In the genomic region with DNA sequence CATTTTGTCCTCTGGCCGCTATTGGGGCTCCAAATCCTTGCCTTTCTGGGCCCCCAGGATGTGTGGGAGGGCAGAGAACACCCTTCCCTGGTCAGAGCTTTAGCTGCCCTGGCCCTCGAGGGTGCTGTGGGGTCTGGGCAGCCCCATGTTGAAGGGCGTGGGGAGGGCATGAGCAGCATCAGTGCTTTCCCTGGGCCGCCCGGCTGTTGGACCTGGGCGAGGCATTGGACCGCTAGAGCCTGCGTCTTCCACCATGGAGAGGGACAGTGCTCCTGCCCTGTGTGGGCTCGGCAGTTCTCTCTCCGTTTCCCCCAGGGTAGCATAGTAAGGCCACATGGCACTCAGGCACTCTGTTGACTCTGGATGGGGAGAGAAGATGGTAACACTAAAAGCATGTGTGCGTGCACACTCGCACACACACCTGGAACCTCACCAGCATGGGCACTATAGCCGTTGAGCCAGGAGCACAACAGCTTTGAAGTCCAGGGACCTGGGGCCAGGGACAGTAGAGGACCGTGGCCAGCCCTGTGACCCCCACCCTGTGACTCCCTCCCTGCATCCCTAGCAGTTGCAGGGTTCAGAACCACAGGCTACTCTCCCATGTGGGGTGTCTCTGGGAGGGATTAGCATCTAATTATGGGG, we compare ENCODE assay signal across 1 cellular context.
TF ChIP-seq lines count a peak whose summit lies in the region.

No MANE protein-coding gene starts in this region.

TF ChIP-seq in H1, 55 proteins besides CTCF, POLR2A, EP300 and RAD21 (continued from another document):
- TF ChIP-seq GABPA (IDR thresholded peaks at IDR 0.05; ENCODE audit: borderline replicate concordance, insufficient read depth, low read length), result no peak
- no peak for TF ChIP-seq TAF1 (IDR thresholded peaks at IDR 0.05; ENCODE audit: low read depth, low read length)
- TF ChIP-seq JUN (IDR thresholded peaks at IDR 0.05; ENCODE audit: low read depth, low read length), result no peak
- TF ChIP-seq, protein P1, sequence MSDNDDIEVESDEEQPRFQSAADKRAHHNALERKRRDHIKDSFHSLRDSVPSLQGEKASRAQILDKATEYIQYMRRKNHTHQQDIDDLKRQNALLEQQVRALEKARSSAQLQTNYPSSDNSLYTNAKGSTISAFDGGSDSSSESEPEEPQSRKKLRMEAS (IDR thresholded peaks at IDR 0.05), result no peak
- TF ChIP-seq MAFK (IDR thresholded peaks at IDR 0.05; ENCODE audit: low read depth, low read length), result no peak
- no peak for TF ChIP-seq SP2 (IDR thresholded peaks at IDR 0.05; ENCODE audit: low read length)
TF ChIP-seq in H1: peak in this region for 0.
